23 cellular contexts compared by ENCODE assay signal in the genomic region with DNA sequence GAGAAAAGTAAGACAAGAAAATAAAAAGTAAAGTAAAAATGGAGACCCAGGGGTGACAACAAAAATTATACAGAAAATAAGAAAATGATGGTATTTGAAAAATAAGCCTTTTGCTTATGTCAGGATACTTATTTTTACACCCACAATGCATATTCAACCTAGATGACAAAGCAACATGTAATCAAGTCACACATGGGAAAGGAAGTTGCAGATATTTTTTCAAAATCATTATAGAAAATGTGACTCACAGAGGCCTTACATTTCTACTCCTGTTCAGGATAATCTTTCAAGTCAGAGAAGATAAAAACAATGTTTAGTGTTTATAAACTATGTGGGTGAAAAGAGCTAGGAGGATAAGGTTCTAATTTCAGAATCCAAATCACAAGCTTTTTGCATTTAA.
DNase-seq lines count a peak whose midpoint lies in the region; ATAC-seq and TF ChIP-seq lines count a peak whose summit lies in the region.
"Had no signal": no experiment of that assay in that cellular context is flagged by ENCODE, and none has a peak within 500 bp of the region (broad histone marks: within the 10 kb centered on the region; RNA-seq: fewer than 3 reads in every experiment).

No MANE protein-coding gene starts in this region.

- H3K9me3 Mint-ChIP-seq in HFFc6 (no peaks in the 10 kb centered on the region), progenitor cell of endocrine pancreas (ENCODE audit: low read depth) (peaks cover 4% of the 10 kb centered on the region)
- H3K9me3 Mint-ChIP-seq: activated CD4-positive, alpha-beta memory T cell treated with anti-CD3 and anti-CD28 coated beads for 36 hours; activated T-cell treated with anti-CD3 and anti-CD28 coated beads, Interleukin-2, amount 50 U/mL, for 24 hours; neural crest cell; stimulated activated effector memory CD8-positive, alpha-beta T cell treated with anti-CD3 and anti-CD28 coated beads, Interleukin-12 subunit alpha, Interleukin-12 subunit beta, amount 100 ng/mL, for 72 hours had no signal

- H3K36me3 Mint-ChIP-seq in HFFc6 (ENCODE audit: low read depth) = peaks cover 5% of the 10 kb centered on the region; the same call in 1 of the 2 replicates
- H3K36me3 Mint-ChIP-seq in progenitor cell of endocrine pancreas (ENCODE audit: insufficient read depth) = no peaks in the 10 kb centered on the region
- H3K36me3 Mint-ChIP-seq: activated CD4-positive, alpha-beta memory T cell treated with anti-CD3 and anti-CD28 coated beads for 36 hours; stimulated activated effector memory CD8-positive, alpha-beta T cell treated with anti-CD3 and anti-CD28 coated beads, Interleukin-12 subunit alpha, Interleukin-12 subunit beta, amount 100 ng/mL, for 72 hours had no signal

- H3K27me3 ChIP-seq in RWPE2 (ENCODE audit: insufficient read depth, poor library complexity, severe bottlenecking) (no peaks in the 10 kb centered on the region), MG63 (no peaks in the 10 kb centered on the region)
- H3K27me3 ChIP-seq: BE2C, cardiac muscle cell, dorsolateral prefrontal cortex, hepatocyte, testis had no signal

- no peak overlapping the region for H3K4me3 ChIP-seq in RWPE2 (ENCODE audit: severe bottlenecking)
- no peak overlapping the region for H3K4me3 ChIP-seq in choroid plexus epithelial cell (ENCODE audit: low read depth, low read length)
- no peak overlapping the region for H3K4me3 ChIP-seq in MG63
- H3K4me3 ChIP-seq: cardiac muscle cell, dorsolateral prefrontal cortex, hepatocyte, testis had no signal

- no peak overlapping the region for H3K4me3 Mint-ChIP-seq in HFFc6
- no peak overlapping the region for H3K4me3 Mint-ChIP-seq in progenitor cell of endocrine pancreas (ENCODE audit: low read depth)
- H3K4me3 Mint-ChIP-seq: activated CD4-positive, alpha-beta memory T cell treated with anti-CD3 and anti-CD28 coated beads for 36 hours; activated T-cell treated with anti-CD3 and anti-CD28 coated beads, Interleukin-2, amount 50 U/mL, for 24 hours; neural crest cell; stimulated activated effector memory CD8-positive, alpha-beta T cell treated with anti-CD3 and anti-CD28 coated beads, Interleukin-12 subunit alpha, Interleukin-12 subunit beta, amount 100 ng/mL, for 72 hours had no signal

- TF ChIP-seq CTCF in HFFc6 (IDR thresholded peaks at IDR 0.05) (no peak), RWPE2 (IDR thresholded peaks at IDR 0.05; ENCODE audit: poor library complexity, severe bottlenecking) (no peak), choroid plexus epithelial cell (conservative IDR thresholded peaks at IDR 0.05; ENCODE audit: low read depth, low read length) (no peak), progenitor cell of endocrine pancreas (IDR thresholded peaks at IDR 0.05; ENCODE audit: unreplicated experiment) (no peak)

- H3K27me3 Mint-ChIP-seq in HFFc6 (ENCODE audit: insufficient read depth) (no peaks in the 10 kb centered on the region), progenitor cell of endocrine pancreas (no peaks in the 10 kb centered on the region)
- H3K27me3 Mint-ChIP-seq: activated CD4-positive, alpha-beta memory T cell treated with anti-CD3 and anti-CD28 coated beads for 36 hours; activated T-cell treated with anti-CD3 and anti-CD28 coated beads, Interleukin-2, amount 50 U/mL, for 24 hours had no signal

- H3K27ac Mint-ChIP-seq in HFFc6 (peak overlapping the region; percentile 69), progenitor cell of endocrine pancreas (peak overlapping the region; percentile 22)
- H3K27ac Mint-ChIP-seq: activated CD4-positive, alpha-beta memory T cell treated with anti-CD3 and anti-CD28 coated beads for 36 hours; activated T-cell treated with anti-CD3 and anti-CD28 coated beads, Interleukin-2, amount 50 U/mL, for 24 hours; stimulated activated effector memory CD8-positive, alpha-beta T cell treated with anti-CD3 and anti-CD28 coated beads, Interleukin-12 subunit alpha, Interleukin-12 subunit beta, amount 100 ng/mL, for 72 hours had no signal

- H3K27ac ChIP-seq in RWPE2 (ENCODE audit: poor library complexity, severe bottlenecking) = peak overlapping the region; percentile 28
- H3K27ac ChIP-seq: cardiac muscle cell, dorsolateral prefrontal cortex, hepatocyte, KMS-11, testis had no signal

- H3K36me3 ChIP-seq in RWPE2 (ENCODE audit: low read depth) = no peaks in the 10 kb centered on the region
- H3K36me3 ChIP-seq in MG63 = no peaks in the 10 kb centered on the region
- H3K36me3 ChIP-seq: BE2C, cardiac muscle cell had no signal

- peak; percentile 11 for DNase-seq in HFFc6
- no peak for DNase-seq in RWPE2 (ENCODE audit: low spot score)
- DNase-seq in choroid plexus epithelial cell (ENCODE audit: low read depth) = peak; percentile 48
- DNase-seq in progenitor cell of endocrine pancreas (ENCODE audit: low spot score, unreplicated experiment) = no peak
- DNase-seq in MG63 = no peak
- DNase-seq in globus pallidus (ENCODE audit: low spot score) = no peak
- DNase-seq: activated CD4-positive, alpha-beta memory T cell treated with anti-CD3 and anti-CD28 coated beads for 36 hours; activated naive CD4-positive, alpha-beta T cell treated with anti-CD3 and anti-CD28 coated beads, Interleukin-2, amount 50 U/mL, for 16 hours; activated T-cell treated with anti-CD3 and anti-CD28 coated beads, Interleukin-2, amount 50 U/mL, for 24 hours; BE2C; Caco-2; dorsolateral prefrontal cortex; NCI-H226; T-helper 1 cell; testis had no signal

- ATAC-seq in RWPE2 (ENCODE audit: low read depth) (peak; percentile 40; the same call in 1 of the 3 replicates), HG02852 (IDR thresholded peaks at IDR 0.05; ENCODE audit: unreplicated experiment) (no peak), HG03469 (IDR thresholded peaks at IDR 0.05; ENCODE audit: unreplicated experiment) (no peak)
- ATAC-seq: Right ventricle myocardium inferior; stimulated activated effector memory CD8-positive, alpha-beta T cell treated with anti-CD3 and anti-CD28 coated beads, Interleukin-12 subunit alpha, Interleukin-12 subunit beta, amount 100 ng/mL, for 72 hours had no signal

- H3K4me1 ChIP-seq in RWPE2 (ENCODE audit: insufficient read depth, poor library complexity, severe bottlenecking) = peaks cover 27% of the 10 kb centered on the region
- H3K4me1 ChIP-seq: BE2C, Caco-2 had no signal

- H3K4me1 Mint-ChIP-seq in HFFc6 (ENCODE audit: low read depth) (peaks cover 63% of the 10 kb centered on the region), progenitor cell of endocrine pancreas (ENCODE audit: low read depth) (peaks cover 1% of the 10 kb centered on the region)
- H3K4me1 Mint-ChIP-seq: neural crest cell; stimulated activated effector memory CD8-positive, alpha-beta T cell treated with anti-CD3 and anti-CD28 coated beads, Interleukin-12 subunit alpha, Interleukin-12 subunit beta, amount 100 ng/mL, for 72 hours had no signal

- peaks cover 2% of the 10 kb centered on the region for H3K9me3 ChIP-seq in RWPE2 (ENCODE audit: severe bottlenecking)
- H3K9me3 ChIP-seq in MG63 = no peaks in the 10 kb centered on the region
- H3K9me3 ChIP-seq: BE2C, Caco-2, testis had no signal

Comparison
In these comparisons a context has a peak if more than half of its experiments do, and no peak if none do; other contexts are left out.
1. DNase-seq: peak in HFFc6 (single experiment) and choroid plexus epithelial cell (single experiment); none in RWPE2 (single experiment), progenitor cell of endocrine pancreas (single experiment), MG63 (single experiment) and globus pallidus (single experiment).